1 cellular context compared by ENCODE assay signal in genomic region chr13:52371736-52372247, GRCh38.
TF ChIP-seq lines count a peak whose summit lies in the region.

No MANE protein-coding gene starts in this region.

TF ChIP-seq in HepG2, 621 proteins besides CTCF, POLR2A, EP300 and RAD21 (continued from another document):
- TF ChIP-seq, protein P1, sequence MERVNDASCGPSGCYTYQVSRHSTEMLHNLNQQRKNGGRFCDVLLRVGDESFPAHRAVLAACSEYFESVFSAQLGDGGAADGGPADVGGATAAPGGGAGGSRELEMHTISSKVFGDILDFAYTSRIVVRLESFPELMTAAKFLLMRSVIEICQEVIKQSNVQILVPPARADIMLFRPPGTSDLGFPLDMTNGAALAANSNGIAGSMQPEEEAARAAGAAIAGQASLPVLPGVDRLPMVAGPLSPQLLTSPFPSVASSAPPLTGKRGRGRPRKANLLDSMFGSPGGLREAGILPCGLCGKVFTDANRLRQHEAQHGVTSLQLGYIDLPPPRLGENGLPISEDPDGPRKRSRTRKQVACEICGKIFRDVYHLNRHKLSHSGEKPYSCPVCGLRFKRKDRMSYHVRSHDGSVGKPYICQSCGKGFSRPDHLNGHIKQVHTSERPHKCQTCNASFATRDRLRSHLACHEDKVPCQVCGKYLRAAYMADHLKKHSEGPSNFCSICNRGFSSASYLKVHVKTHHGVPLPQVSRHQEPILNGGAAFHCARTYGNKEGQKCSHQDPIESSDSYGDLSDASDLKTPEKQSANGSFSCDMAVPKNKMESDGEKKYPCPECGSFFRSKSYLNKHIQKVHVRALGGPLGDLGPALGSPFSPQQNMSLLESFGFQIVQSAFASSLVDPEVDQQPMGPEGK (CRISPR knock-in tag; IDR thresholded peaks at IDR 0.05) = 0 out of 2 replicates have a peak, but pooled peaks have one; percentile 6
- TF ChIP-seq ZNF605 (CRISPR knock-in tag; IDR thresholded peaks at IDR 0.05) (no peak), RERE (CRISPR knock-in tag; IDR thresholded peaks at IDR 0.05; ENCODE audit: low read depth) (peak; percentile 39; the same call in 1 of the 2 replicates), NR2F2 (IDR thresholded peaks at IDR 0.05; ENCODE audit: borderline replicate concordance, low read depth) (peak; percentile 67; the same call in 1 of the 2 replicates), NR2F1 (CRISPR knock-in tag; IDR thresholded peaks at IDR 0.05) (peak in 1 of 2 experiments; percentile 82; a peak in 2 of 4 replicates), PHF8 (CRISPR knock-in tag; IDR thresholded peaks at IDR 0.05) (no peak), NR2F6 (IDR thresholded peaks at IDR 0.05) (peak; percentile 94), NR2F6 (CRISPR knock-in tag; IDR thresholded peaks at IDR 0.05) (peak; percentile 73), CBFB (CRISPR knock-in tag; IDR thresholded peaks at IDR 0.05) (peak; percentile 92), SOX13 (IDR thresholded peaks at IDR 0.05) (no peak), SOX13 (CRISPR knock-in tag; conservative IDR thresholded peaks at IDR 0.05 in 1 of 2, IDR thresholded peaks at IDR 0.05 in 1 of 2) (peak in 1 of 2 experiments; percentile 84; a peak in 2 of 4 replicates), ZNF230 (CRISPR knock-in tag; IDR thresholded peaks at IDR 0.05) (no peak), HHEX (CRISPR knock-in tag; IDR thresholded peaks at IDR 0.05) (peak; percentile 58; the same call in 1 of the 2 replicates), ZNF503 (CRISPR knock-in tag; IDR thresholded peaks at IDR 0.05) (no peak), SOX5 (CRISPR knock-in tag; IDR thresholded peaks at IDR 0.05; ENCODE audit: borderline replicate concordance) (peak; percentile 65; the same call in 1 of the 2 replicates), CREB1 (IDR thresholded peaks at IDR 0.05) (no peak), CREB1 (CRISPR knock-in tag; IDR thresholded peaks at IDR 0.05) (no peak), HOXA7 (CRISPR knock-in tag; IDR thresholded peaks at IDR 0.05) (no peak), HMG20B (CRISPR knock-in tag; conservative IDR thresholded peaks at IDR 0.05) (peak; percentile 69; the same call in 1 of the 2 replicates), HDAC6 (IDR thresholded peaks at IDR 0.05; ENCODE audit: low read depth, low read length) (no peak)
TF ChIP-seq in HepG2: peak in this region for 12.
